Comparison of ENCODE assay signal across 27 cellular contexts in the genomic region with DNA sequence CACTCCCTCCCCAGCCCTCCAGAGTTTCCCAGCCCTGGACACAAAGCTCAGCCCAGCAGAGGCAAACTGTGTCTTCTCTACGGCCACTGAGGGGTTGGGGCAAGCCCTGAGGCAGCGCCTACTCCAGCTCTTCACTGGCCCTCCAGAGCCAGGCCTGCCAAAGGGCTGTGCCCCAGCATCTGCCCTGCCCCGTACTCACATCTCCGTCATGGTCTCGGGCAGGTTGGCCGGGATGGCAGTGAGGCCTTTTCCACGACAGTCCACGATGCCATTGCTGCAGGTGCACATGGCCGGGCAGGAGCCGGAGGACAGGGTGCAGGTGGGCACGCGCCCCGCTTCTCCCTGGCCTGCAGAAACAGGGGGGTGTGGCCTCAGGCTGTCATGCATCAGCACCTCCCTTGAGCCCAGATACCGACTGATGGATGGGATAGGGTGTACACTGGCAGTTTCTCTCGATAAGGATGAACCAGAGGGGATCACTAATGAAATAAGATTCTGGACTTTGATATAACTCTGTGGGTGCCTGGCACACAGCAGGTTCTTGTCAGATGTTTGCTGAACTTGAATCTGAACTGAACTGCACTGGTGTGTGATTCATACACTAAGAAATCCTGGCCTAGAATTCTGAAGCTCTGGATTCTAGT.
"Had no signal": no experiment of that assay in that cellular context is flagged by ENCODE, and none has a peak within 500 bp of the region (broad histone marks: within the 10 kb centered on the region; RNA-seq: fewer than 3 reads in every experiment).

No MANE protein-coding gene starts in this region.

- H3K9me3 Mint-ChIP-seq: effector memory CD8-positive, alpha-beta T cell; immature natural killer cell; mesothelial cell of epicardium; naive B cell; stimulated activated memory B cell treated with anti-CD40 and anti-IgM and Interleukin-4, amounts not matched to agents 10 μg/mL and 1 μg/mL and 100 μg/mL, for 72 hours; stimulated activated naive CD8-positive, alpha-beta T cell treated with anti-CD3 and anti-CD28 coated beads, Interleukin-15, amount 100 ng/mL, for 72 hours; T-helper 1 cell treated with Interleukin-12 subunit alpha and Interleukin-12 subunit beta and Interleukin-4 antibody, amounts not matched to agents 30 μg/mL and 1 μg/mL, for 36 hours; type B pancreatic cell had no signal

- H3K27me3 Mint-ChIP-seq: activated naive CD8-positive, alpha-beta T cell; stimulated activated naive CD8-positive, alpha-beta T cell treated with anti-CD3 and anti-CD28 coated beads, Interleukin-15, amount 100 ng/mL, for 72 hours; type B pancreatic cell had no signal

- H3K36me3 ChIP-seq: heart left ventricle, right atrium auricular region, uterus, WERI-Rb-1 had no signal

- H3K9me3 ChIP-seq: heart left ventricle, right atrium auricular region, uterus had no signal

- H3K4me1 Mint-ChIP-seq: immature natural killer cell; mesothelial cell of epicardium; stimulated activated memory B cell treated with anti-CD40 and anti-IgM and Interleukin-4, amounts not matched to agents 10 μg/mL and 1 μg/mL and 100 μg/mL, for 72 hours; stimulated activated naive CD8-positive, alpha-beta T cell treated with anti-CD3 and anti-CD28 coated beads, Interleukin-15, amount 100 ng/mL, for 72 hours had no signal

- H3K36me3 Mint-ChIP-seq: activated naive CD8-positive, alpha-beta T cell; mesothelial cell of epicardium; naive B cell; stimulated activated memory B cell treated with anti-CD40 and anti-IgM and Interleukin-4, amounts not matched to agents 10 μg/mL and 1 μg/mL and 100 μg/mL, for 72 hours; type B pancreatic cell had no signal

- DNase-seq: activated CD4-positive, alpha-beta T cell treated with anti-CD3 and anti-CD28 coated beads for 48 hours; activated CD4-positive, alpha-beta T cell treated with anti-CD3 and anti-CD28 coated beads, Interleukin-2, amount 50 U/mL, for 48 hours; activated CD8-positive, alpha-beta memory T cell treated with anti-CD3 and anti-CD28 coated beads for 24 hours; activated effector memory CD4-positive, alpha-beta T cell treated with Interleukin-2 at 50 U/mL for 16 hours; activated naive CD4-positive, alpha-beta T cell treated with Interleukin-2 at 50 U/mL for 16 hours; amniotic stem cell; effector memory CD8-positive, alpha-beta T cell; erythroblast; foreskin fibroblast; hypothalamus; immature natural killer cell; naive B cell; stimulated activated CD4-positive, alpha-beta T cell treated with anti-CD3 and anti-CD28 coated beads, Interleukin-4, amount 100 ng/mL, for 24 hours; stimulated activated naive CD8-positive, alpha-beta T cell treated with anti-CD3 and anti-CD28 coated beads, Interleukin-15, amount 100 ng/mL, for 72 hours; substantia nigra; T-helper 9 cell; uterus; WERI-Rb-1 had no signal

- ATAC-seq: activated CD4-positive, CD25-positive, alpha-beta regulatory T cell treated with anti-CD3 and anti-CD28 coated beads, Interleukin-2, amount 50 U/mL, for 24 hours; effector memory CD8-positive, alpha-beta T cell; heart left ventricle; stimulated activated memory B cell treated with anti-CD40 and anti-IgM and Interleukin-4, amounts not matched to agents 10 μg/mL and 1 μg/mL and 100 μg/mL, for 72 hours; stimulated activated naive CD8-positive, alpha-beta T cell treated with anti-CD3 and anti-CD28 coated beads, Interleukin-15, amount 100 ng/mL, for 72 hours had no signal

- H3K27ac ChIP-seq: coronary artery, heart left ventricle, right atrium auricular region, uterus, WERI-Rb-1 had no signal

- H3K27ac Mint-ChIP-seq: activated naive CD8-positive, alpha-beta T cell; effector memory CD8-positive, alpha-beta T cell; immature natural killer cell; mesothelial cell of epicardium; stimulated activated memory B cell treated with anti-CD40 and anti-IgM and Interleukin-4, amounts not matched to agents 10 μg/mL and 1 μg/mL and 100 μg/mL, for 72 hours; stimulated activated naive CD8-positive, alpha-beta T cell treated with anti-CD3 and anti-CD28 coated beads, Interleukin-15, amount 100 ng/mL, for 72 hours; T-helper 1 cell treated with Interleukin-12 subunit alpha and Interleukin-12 subunit beta and Interleukin-4 antibody, amounts not matched to agents 30 μg/mL and 1 μg/mL, for 36 hours; type B pancreatic cell had no signal

- H3K4me1 ChIP-seq: right atrium auricular region, uterus had no signal

- H3K4me3 ChIP-seq: coronary artery, heart left ventricle, right atrium auricular region, uterus had no signal

- H3K4me3 Mint-ChIP-seq: activated naive CD8-positive, alpha-beta T cell; effector memory CD8-positive, alpha-beta T cell; immature natural killer cell; mesothelial cell of epicardium; naive B cell; stimulated activated memory B cell treated with anti-CD40 and anti-IgM and Interleukin-4, amounts not matched to agents 10 μg/mL and 1 μg/mL and 100 μg/mL, for 72 hours; stimulated activated naive CD8-positive, alpha-beta T cell treated with anti-CD3 and anti-CD28 coated beads, Interleukin-15, amount 100 ng/mL, for 72 hours; T-helper 1 cell treated with Interleukin-12 subunit alpha and Interleukin-12 subunit beta and Interleukin-4 antibody, amounts not matched to agents 30 μg/mL and 1 μg/mL, for 36 hours; type B pancreatic cell had no signal

- H3K27me3 ChIP-seq: heart left ventricle, right atrium auricular region, uterus had no signal
